9 cellular contexts compared by ENCODE assay signal in the genomic region with DNA sequence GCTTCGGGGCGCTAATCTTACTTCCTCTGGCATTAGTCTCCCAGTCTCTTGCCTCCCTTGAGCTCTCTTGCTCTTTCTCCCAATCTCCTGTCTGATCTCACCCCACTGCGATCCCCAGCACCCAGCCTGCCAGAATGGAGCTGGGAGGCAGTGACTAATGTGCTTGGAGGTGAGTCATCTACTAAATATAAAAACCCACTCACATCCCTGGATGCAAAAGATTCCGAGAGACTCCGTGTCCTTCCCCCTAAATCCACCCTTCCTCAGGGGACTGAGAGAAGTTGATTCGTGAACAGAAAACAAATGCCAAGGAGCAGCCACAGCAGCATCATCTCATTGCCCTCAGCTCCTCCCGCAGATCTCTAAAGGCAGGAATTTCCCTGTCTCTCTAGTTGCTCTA. TPM values are rescaled to one million over a fixed set of nuclear protein-coding genes. Genes with fewer than 3 reads are reported as not detected.
DNase-seq lines count a peak whose midpoint lies in the region; TF ChIP-seq lines count a peak whose summit lies in the region.
"Had no signal": no experiment of that assay in that cellular context is flagged by ENCODE, and none has a peak within 500 bp of the region (broad histone marks: within the 10 kb centered on the region; RNA-seq: fewer than 3 reads in every experiment).

No MANE protein-coding gene starts in this region.

- H3K9me3 ChIP-seq in SJSA1 (replicated peaks) (no peaks in the 10 kb centered on the region), stomach (no peaks in the 10 kb centered on the region)

- no peaks in the 10 kb centered on the region for H3K9me3 Mint-ChIP-seq in mesothelial cell of epicardium
- H3K9me3 Mint-ChIP-seq: type B pancreatic cell had no signal

- H3K4me1 Mint-ChIP-seq in mesothelial cell of epicardium = no peaks in the 10 kb centered on the region

- TF ChIP-seq POLR2A in stomach (IDR thresholded peaks at IDR 0.05) = no peak

- peak; percentile 92 for DNase-seq in GM03348 (ENCODE audit: low spot score)
- peak; percentile 82 to 86 for DNase-seq in SJSA1 (ENCODE audit: low read depth in 1 of 2, low spot score in 2 of 2)
- DNase-seq in fibroblast of pulmonary artery (ENCODE audit: low read depth) = peak; percentile 62
- DNase-seq in stomach = no peak
- no peak for DNase-seq in activated gamma-delta T cell (lab: John Stamatoyannopoulos, UW)
- DNase-seq in cortex of kidney (lab: John Stamatoyannopoulos, UW) = no peak
- DNase-seq in mesothelial cell of epicardium (ENCODE audit: low spot score in 2 of 2, unreplicated experiment in 2 of 2) = no peak

- TF ChIP-seq EP300 in stomach (IDR thresholded peaks at IDR 0.05) = no peak

- H3K27me3 ChIP-seq in SJSA1 (replicated peaks) (peaks cover 7% of the 10 kb centered on the region), rectal smooth muscle tissue (ENCODE audit: control insufficient read depth, insufficient read depth, low read length) (no peaks in the 10 kb centered on the region), stomach (peaks cover 0 to 49% (median 0%) of the 10 kb centered on the region in 3 donors)

- TF ChIP-seq CTCF in fibroblast of pulmonary artery (IDR thresholded peaks at IDR 0.05; ENCODE audit: low read length, missing control alignments) (no peak), stomach (IDR thresholded peaks at IDR 0.05) (no peak), mesothelial cell of epicardium (IDR thresholded peaks at IDR 0.05; ENCODE audit: unreplicated experiment) (no peak)

- peaks cover 13% of the 10 kb centered on the region for H3K4me1 ChIP-seq in SJSA1 (replicated peaks)
- peaks cover 4% of the 10 kb centered on the region for H3K4me1 ChIP-seq in rectal smooth muscle tissue (ENCODE audit: control insufficient read depth, insufficient read depth, low read length)
- H3K4me1 ChIP-seq in stomach = peaks cover 0 to 12% (median 0%) of the 10 kb centered on the region in 4 donors

- peaks cover 85% of the 10 kb centered on the region for H3K27me3 Mint-ChIP-seq in mesothelial cell of epicardium (ENCODE audit: low read depth)

- no peak overlapping the region for H3K27ac Mint-ChIP-seq in mesothelial cell of epicardium
- H3K27ac Mint-ChIP-seq: type B pancreatic cell had no signal

- no peaks in the 10 kb centered on the region for H3K36me3 Mint-ChIP-seq in mesothelial cell of epicardium
- H3K36me3 Mint-ChIP-seq: type B pancreatic cell had no signal

- intact Hi-C loops in stomach (cut with DNase I; ENCODE audit: low total_unique reads) = no loop called here

- H3K9ac ChIP-seq in rectal smooth muscle tissue (ENCODE audit: low read length) = no peak overlapping the region

- 50 to 67% (median 60%) methylated on average over 7 of the region's 7 CpGs for WGBS in stomach, 5 donors

- H3K36me3 ChIP-seq in SJSA1 (no peaks in the 10 kb centered on the region), rectal smooth muscle tissue (ENCODE audit: control insufficient read depth, insufficient read depth, low read length) (no peaks in the 10 kb centered on the region), stomach (no peaks in the 10 kb centered on the region)

- no peak overlapping the region for H3K27ac ChIP-seq in SJSA1
- H3K27ac ChIP-seq in rectal smooth muscle tissue (ENCODE audit: low read depth, low read length) = peak overlapping the region; percentile 53
- H3K27ac ChIP-seq in stomach = peak overlapping the region in 1 of 5 donors; percentile 56

- H3K4me3 ChIP-seq in SJSA1 (no peak overlapping the region), fibroblast of pulmonary artery (replicated peaks; ENCODE audit: low read depth, low read length) (no peak overlapping the region), rectal smooth muscle tissue (ENCODE audit: low read length) (no peak overlapping the region), stomach (no peak overlapping the region)

- no peak overlapping the region for H3K4me3 Mint-ChIP-seq in mesothelial cell of epicardium
- H3K4me3 Mint-ChIP-seq: type B pancreatic cell had no signal

RNA-seq across cellular contexts. Expression of a gene that starts 45.7 kb away (rescaled TPM):
- not detected in 2 replicates for total RNA-seq in SJSA1 (2014; rRNA removed; shearing (Covaris generic))
- total RNA-seq in stomach (1 to 10 TPM in 3 of 5 donors, under 1 TPM in 1, not detected in 1; 0.58 to 6.5 (median 4.0) TPM), mesothelial cell of epicardium (0.60 to 0.86 TPM (median 0.80 TPM) in 3 replicates)
- 1 to 10 TPM in 1 of 3 donors, not detected in 2; 3.5 TPM for polyA plus RNA-seq in stomach

Comparison
In these comparisons a context has a peak if more than half of its experiments do, and no peak if none do; other contexts are left out.
1. DNase-seq: peak in GM03348 (single experiment), SJSA1 (2 of 2) and fibroblast of pulmonary artery (single experiment); none in stomach (single experiment), activated gamma-delta T cell (single experiment), cortex of kidney (single experiment) and mesothelial cell of epicardium (0 of 2).